Comparison of ENCODE assay signal across 29 cellular contexts in the genomic region with DNA sequence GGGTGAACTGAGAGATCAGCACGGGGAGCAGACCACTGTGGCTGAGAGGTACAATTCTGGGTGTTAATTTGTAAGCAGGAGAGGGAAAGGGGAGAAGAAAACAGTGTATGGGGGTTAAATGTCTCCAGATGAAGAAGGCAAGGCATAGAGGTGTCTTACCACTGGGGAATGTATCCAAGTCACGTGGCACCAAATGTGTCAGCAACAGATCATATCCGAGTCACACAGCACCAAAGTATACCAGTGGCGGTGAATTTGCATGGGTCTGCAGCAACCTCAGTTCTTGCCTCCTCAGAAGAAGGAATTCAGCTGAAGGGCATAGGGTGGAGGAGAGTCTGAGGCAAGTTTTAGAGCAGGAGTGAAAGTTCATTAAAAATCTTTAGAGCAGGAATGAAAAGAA. TPM values are rescaled to one million over a fixed set of nuclear protein-coding genes. Genes with fewer than 3 reads are reported as not detected.
DNase-seq lines count a peak whose midpoint lies in the region; ATAC-seq and TF ChIP-seq lines count a peak whose summit lies in the region.
"Had no signal": no experiment of that assay in that cellular context is flagged by ENCODE, and none has a peak within 500 bp of the region (broad histone marks: within the 10 kb centered on the region; RNA-seq: fewer than 3 reads in every experiment).

No MANE protein-coding gene starts in this region.

- CTCF ChIA-PET in GM10248 (lab: Yijun Ruan, JAX): interaction anchor here (0.8 kb wide), 1 partner anchor 9 kb away, joined by 3 read pairs; no protein-coding TSS in a partner anchor

- H3K27me3 ChIP-seq in ACC112 (ENCODE audit: insufficient read depth, low read length): peaks cover 20% of the 10 kb centered on the region
- H3K27me3 ChIP-seq in right cardiac atrium (ENCODE audit: control insufficient read depth, insufficient read depth): no peaks in the 10 kb centered on the region
- H3K27me3 ChIP-seq: adrenal gland, esophagus muscularis mucosa, neutrophil, upper lobe of left lung had no signal

- H3K79me2 ChIP-seq in ACC112 (ENCODE audit: control insufficient read depth, insufficient read depth, low read length, unreplicated experiment): no peaks in the 10 kb centered on the region

- H3K4me3 ChIP-seq in ACC112 (ENCODE audit: low read depth, low read length): peak overlapping the region; percentile 33; the same call in 1 of the 2 replicates
- no peak overlapping the region for H3K4me3 ChIP-seq in fibroblast of mammary gland (ENCODE audit: control insufficient read depth, low read depth, low read length)
- H3K4me3 ChIP-seq in right cardiac atrium (ENCODE audit: low read length): no peak overlapping the region
- H3K4me3 ChIP-seq: adrenal gland, esophagus muscularis mucosa, psoas muscle, skin epidermis, upper lobe of left lung had no signal

- no peak for ATAC-seq in right cardiac atrium
- ATAC-seq: activated T-cell treated with anti-CD3 and anti-CD28 coated beads, Interleukin-2, amount 50 U/mL, for 4 hours; psoas muscle had no signal

- WGBS in right cardiac atrium: 79% methylated on average over 4 of the region's 4 CpGs

- H3K27ac ChIP-seq in ACC112 (ENCODE audit: low read depth, low read length): no peak overlapping the region
- no peak overlapping the region for H3K27ac ChIP-seq in right cardiac atrium (ENCODE audit: low read length)
- H3K27ac ChIP-seq: adrenal gland, esophagus muscularis mucosa, neutrophil, psoas muscle, skin epidermis, upper lobe of left lung, VCaP had no signal

- no peak overlapping the region for H3K27ac Mint-ChIP-seq in HFFc6

- H2AFZ ChIP-seq in ACC112 (ENCODE audit: low read length, unreplicated experiment): peak overlapping the region; percentile 50

- intact Hi-C loops in right cardiac atrium (cut with DNase I): no loop called here

- H3K4me3 Mint-ChIP-seq in HFFc6: peak overlapping the region; percentile 22; the same call in 1 of the 2 replicates
- H3K4me3 Mint-ChIP-seq: activated T-cell treated with anti-CD3 and anti-CD28 coated beads, Interleukin-2, amount 50 U/mL, for 4 hours had no signal

- no peaks in the 10 kb centered on the region for H3K36me3 Mint-ChIP-seq in HFFc6 (ENCODE audit: low read depth)

- TF ChIP-seq CTCF in HFFc6 (IDR thresholded peaks at IDR 0.05): no peak
- no peak for TF ChIP-seq CTCF in fibroblast of mammary gland (conservative IDR thresholded peaks at IDR 0.05; ENCODE audit: control insufficient read depth, insufficient read depth, low read depth, low read length)
- no peak for TF ChIP-seq CTCF in GM10248 (IDR thresholded peaks at IDR 0.05; ENCODE audit: control extremely low read depth, extremely low read depth, low read depth, missing control alignments)

- H3K4me1 Mint-ChIP-seq in HFFc6 (ENCODE audit: low read depth): peaks cover 12% of the 10 kb centered on the region

- DNase-seq in HFFc6 (peak; percentile 8), RPMI7951 (ENCODE audit: low read depth) (peak; percentile 17), fibroblast of mammary gland (ENCODE audit: low read depth) (peak; percentile 35), GM10248 (ENCODE audit: extremely low spot score) (no peak), middle frontal gyrus (ENCODE audit: extremely low spot score, low spot score) (no peak), right cardiac atrium (no peak), SIG-M5 treated with dmso at 0.1 percent for 504 hours (lab: John Stamatoyannopoulos, UW; ENCODE audit: unreplicated experiment) (no peak)
- DNase-seq: activated CD4-positive, alpha-beta T cell treated with anti-CD3 and anti-CD28 coated beads for 48 hours; activated naive CD4-positive, alpha-beta T cell; activated T-cell treated with anti-CD3 and anti-CD28 coated beads, Interleukin-2, amount 50 U/mL, for 4 hours; adrenal gland; DMS53; effector memory CD4-positive, alpha-beta T cell; H7; NCI-H2171; NCI-H524 treated with DMSO at 0.1 percent for 48 hours; psoas muscle; RPMI8226; stimulated activated CD4-positive, alpha-beta T cell treated with anti-CD3 and anti-CD28 coated beads, Interleukin-2, amount 100 ng/mL, for 24 hours; upper lobe of left lung had no signal

- POLR2A ChIA-PET in GM10248 (lab: Yijun Ruan, JAX): no interaction called here

- peaks cover 7% of the 10 kb centered on the region for H3K27me3 Mint-ChIP-seq in HFFc6 (ENCODE audit: insufficient read depth)

- no peaks in the 10 kb centered on the region for H3K36me3 ChIP-seq in ACC112 (ENCODE audit: insufficient read depth, low read length)
- H3K36me3 ChIP-seq: adrenal gland, esophagus muscularis mucosa, neutrophil, upper lobe of left lung had no signal

- H3K4me1 ChIP-seq in ACC112 (ENCODE audit: control insufficient read depth, insufficient read depth, low read length, unreplicated experiment) (peaks cover 8% of the 10 kb centered on the region), right cardiac atrium (ENCODE audit: control insufficient read depth, insufficient read depth, low read length) (no peaks in the 10 kb centered on the region)
- H3K4me1 ChIP-seq: adrenal gland, esophagus muscularis mucosa, psoas muscle, upper lobe of left lung had no signal

- H3K9me3 ChIP-seq in right cardiac atrium (ENCODE audit: control insufficient read depth, low read length): no peaks in the 10 kb centered on the region
- H3K9me3 ChIP-seq: adrenal gland, esophagus muscularis mucosa, neutrophil, psoas muscle, upper lobe of left lung had no signal

- no peaks in the 10 kb centered on the region for H3K9me3 Mint-ChIP-seq in HFFc6
- H3K9me3 Mint-ChIP-seq: activated T-cell treated with anti-CD3 and anti-CD28 coated beads, Interleukin-2, amount 50 U/mL, for 4 hours had no signal

RNA-seq across cellular contexts. Expression of a gene that starts 21.2 kb away (rescaled TPM):
- not detected for total RNA-seq in HFFc6 (2021; fragmentation: NEBNext Ultra II Directional; extraction: Animal tissue kit (Norgen Biotek cat#: 25700))
- total RNA-seq in RPMI7951 (2014; rRNA removed; shearing (Covaris generic)): not detected in 2 replicates
- not detected for total RNA-seq in right cardiac atrium
- polyA plus RNA-seq in right cardiac atrium: not detected
- total RNA-seq: activated CD8-positive, alpha-beta memory T cell treated with anti-CD3 and anti-CD28 coated beads for 36 hours; activated T-cell treated with anti-CD3 and anti-CD28 coated beads, Interleukin-2, amount 50 U/mL, for 4 hours; adrenal gland; esophagus muscularis mucosa; glomerular endothelial cell; H7; psoas muscle; T-helper 2 cell treated with Interferon-gamma antibody and Interleukin-4, amounts not matched to agents 100 ng/mL and 5 ng/mL, for 36 hours; upper lobe of left lung had no signal
- polyA plus RNA-seq: BJ, psoas muscle had no signal

RNA-seq across cellular contexts. Expression of a gene that starts 52.9 kb away (rescaled TPM):
- total RNA-seq in HFFc6 (2021; fragmentation: NEBNext Ultra II Directional; extraction: Animal tissue kit (Norgen Biotek cat#: 25700)): 10 to 100 TPM; 39.1 to 48.7 (median 42.0) TPM
- total RNA-seq in RPMI7951 (2014; rRNA removed; shearing (Covaris generic)): 61.9 and 80.6 TPM in 2 replicates
- total RNA-seq in right cardiac atrium: 10 to 100 TPM; 31.3 to 36.9 (median 34.7) TPM
- 17.9 TPM for polyA plus RNA-seq in right cardiac atrium

Comparison
In these comparisons a context has a peak if more than half of its experiments do, and no peak if none do; other contexts are left out.
1. DNase-seq: peak in HFFc6 (single experiment), RPMI7951 (single experiment) and fibroblast of mammary gland (single experiment); none in GM10248 (single experiment), middle frontal gyrus (single experiment), right cardiac atrium (0 of 3) and SIG-M5 treated with dmso at 0.1 percent for 504 hours (single experiment).